ENCODE assay signal across 1 cellular context in the genomic region with DNA sequence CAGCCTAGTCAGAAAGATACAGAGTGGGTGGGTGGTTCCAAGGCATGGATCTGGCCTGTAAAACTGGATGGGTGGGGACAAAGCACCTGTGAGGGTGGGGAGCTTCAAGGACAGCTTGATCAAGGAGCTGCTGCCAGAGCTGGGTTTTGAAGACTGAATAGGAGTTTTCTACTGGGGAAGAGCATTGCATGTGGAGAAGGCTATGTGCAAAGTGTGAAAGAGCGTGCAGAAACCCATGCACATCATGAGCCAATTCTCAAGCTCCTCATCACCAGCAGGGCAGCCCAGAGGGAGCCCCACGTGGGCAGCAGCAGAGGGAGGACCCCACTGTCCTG.
TF ChIP-seq lines count a peak whose summit lies in the region.

No MANE protein-coding gene starts in this region.

TF ChIP-seq in SK-N-SH treated with all-trans-retinoic acid at 6 μM for 48 hours, 23 proteins besides CTCF, POLR2A, EP300 and RAD21 (continued from another document):
- TF ChIP-seq CREB5 (CRISPR knock-in tag; IDR thresholded peaks at IDR 0.05; ENCODE audit: low read depth): no peak
